24 cellular contexts compared by ENCODE assay signal in genomic region chr13:44014501-44014900, GRCh38.
DNase-seq lines count a peak whose midpoint lies in the region; ATAC-seq, FAIRE-seq and TF ChIP-seq lines count a peak whose summit lies in the region.
"Had no signal": no experiment of that assay in that cellular context is flagged by ENCODE, and none has a peak within 500 bp of the region (broad histone marks: within the 10 kb centered on the region; RNA-seq: fewer than 3 reads in every experiment).

No MANE protein-coding gene starts in this region.

- H4K20me1 ChIP-seq in astrocyte (ENCODE audit: insufficient read depth, low read length), result no peaks in the 10 kb centered on the region

- H3K27ac ChIP-seq in cardiac muscle cell (peak overlapping the region; percentile 84), astrocyte (ENCODE audit: low read depth, low read length) (no peak overlapping the region), mesenchymal stem cell (ENCODE audit: low read length, poor library complexity, severe bottlenecking) (peak overlapping the region; percentile 67), testis (peak overlapping the region; percentile 9 to 47)
- H3K27ac ChIP-seq: C4-2B had no signal

- no peak for ATAC-seq in HG03432 (IDR thresholded peaks at IDR 0.05; ENCODE audit: unreplicated experiment)
- ATAC-seq: HCT116 had no signal

- DNase-seq in cardiac muscle cell (ENCODE audit: low read depth in 1 of 2, low spot score in 1 of 2), result no peak
- no peak for DNase-seq in cardiac septum (ENCODE audit: low spot score)
- DNase-seq in astrocyte (ENCODE audit: low read depth), result no peak
- DNase-seq in mesenchymal stem cell, result no peak
- no peak for DNase-seq in testis
- no peak for DNase-seq in HPDE6-E6E7 (ENCODE audit: extremely low spot score)
- DNase-seq: 8988T; Calu3; CD8-positive, alpha-beta memory T cell; EL; GF-D8; GOT3; Karpas-422; MV-4-11; NCI-H1105 treated with DMSO at 0.1 percent for 48 hours; NCI-H1694; NCI-H2081 treated with DMSO at 0.1 percent for 48 hours; NCI-H446; NCI-H526; OCI-M1; SHP77 had no signal

- WGBS in mesenchymal stem cell, result 87% methylated on average over 8 of the region's 8 CpGs
- WGBS in testis, 2 donors, result 63 to 76% methylated on average over 8 of the region's 8 CpGs

- H3K4me3 Mint-ChIP-seq in astrocyte (ENCODE audit: unreplicated experiment), result no peak overlapping the region
- H3K4me3 Mint-ChIP-seq: CD8-positive, alpha-beta memory T cell had no signal

- H2BK5ac ChIP-seq in mesenchymal stem cell (ENCODE audit: low read depth, low read length, poor library complexity, severe bottlenecking), result no peak overlapping the region

- H3K18ac ChIP-seq in mesenchymal stem cell (ENCODE audit: low read depth in 1 of 2, low read length in 2 of 2), result peak overlapping the region in 1 of 2 experiments; percentile 30

- no peak overlapping the region for H2BK15ac ChIP-seq in mesenchymal stem cell (ENCODE audit: low read depth, poor library complexity, severe bottlenecking)

- no peaks in the 10 kb centered on the region for H3K79me2 ChIP-seq in astrocyte (ENCODE audit: insufficient read depth, low read length)

- no peak for TF ChIP-seq POLR2A in testis (IDR thresholded peaks at IDR 0.05)

- H2BK120ac ChIP-seq in mesenchymal stem cell (ENCODE audit: low read depth, low read length), result no peak overlapping the region

- TF ChIP-seq CTCF in cardiac muscle cell (IDR thresholded peaks at IDR 0.05; ENCODE audit: low read depth, low read length) (no peak), astrocyte (IDR thresholded peaks at IDR 0.05; ENCODE audit: insufficient read depth, low read depth, low read length) (no peak), testis (IDR thresholded peaks at IDR 0.05) (no peak)

- H3K9ac ChIP-seq in astrocyte (ENCODE audit: low read length) (no peak overlapping the region), mesenchymal stem cell (ENCODE audit: low read length) (no peak overlapping the region)

- no peak overlapping the region for H4K91ac ChIP-seq in mesenchymal stem cell (ENCODE audit: low read length)

- peak overlapping the region in 1 of 2 experiments; percentile 59 for H2BK12ac ChIP-seq in mesenchymal stem cell (ENCODE audit: low read length in 2 of 2)

- no peaks in the 10 kb centered on the region for H3K79me1 ChIP-seq in mesenchymal stem cell (replicated peaks; ENCODE audit: low read length, poor library complexity, severe bottlenecking)

- peaks cover 3% of the 10 kb centered on the region for H3K9me3 Mint-ChIP-seq in astrocyte (ENCODE audit: unreplicated experiment)
- H3K9me3 Mint-ChIP-seq: CD8-positive, alpha-beta memory T cell had no signal

- no peak overlapping the region for H2AFZ ChIP-seq in astrocyte (ENCODE audit: low read depth, low read length)
- H2AFZ ChIP-seq in mesenchymal stem cell (ENCODE audit: low read depth, low read length), result no peak overlapping the region

- no peak for FAIRE-seq in astrocyte (lab: Jason Lieb, UNC)

- H3K27ac Mint-ChIP-seq in astrocyte (ENCODE audit: unreplicated experiment), result peak overlapping the region; percentile 42
- H3K27ac Mint-ChIP-seq: CD8-positive, alpha-beta memory T cell had no signal

- H3K4me3 ChIP-seq in cardiac muscle cell (no peak overlapping the region), astrocyte (ENCODE audit: insufficient read depth, low read depth, low read length) (no peak overlapping the region), mesenchymal stem cell (ENCODE audit: insufficient read depth in 1 of 2, low read depth in 1 of 2, low read length in 2 of 2) (no peak overlapping the region), testis (no peak overlapping the region)

- H3K36me3 Mint-ChIP-seq in astrocyte (ENCODE audit: low read depth, unreplicated experiment), result peaks cover 4% of the 10 kb centered on the region
- H3K36me3 Mint-ChIP-seq: CD8-positive, alpha-beta memory T cell had no signal

- H3K36me3 ChIP-seq in cardiac muscle cell (no peaks in the 10 kb centered on the region), astrocyte (ENCODE audit: insufficient read depth, low read length) (no peaks in the 10 kb centered on the region), mesenchymal stem cell (ENCODE audit: control insufficient read depth in 1 of 2, insufficient read depth in 2 of 2, low read depth in 1 of 2, low read length in 2 of 2) (no peaks in the 10 kb centered on the region), testis (ENCODE audit: low read depth, missing control alignments) (no peaks in the 10 kb centered on the region)

- H3K9me3 ChIP-seq in cardiac muscle cell (ENCODE audit: low read depth) (no peaks in the 10 kb centered on the region), astrocyte (ENCODE audit: insufficient read depth, low read depth, low read length) (no peaks in the 10 kb centered on the region), mesenchymal stem cell (ENCODE audit: control insufficient read depth, low read length) (no peaks in the 10 kb centered on the region), testis (no peaks in the 10 kb centered on the region)

- no peak overlapping the region for H3K4ac ChIP-seq in mesenchymal stem cell (ENCODE audit: low read depth in 1 of 2, low read length in 2 of 2)

- H4K8ac ChIP-seq in mesenchymal stem cell (ENCODE audit: low read length), result no peak overlapping the region

- H3K27me3 Mint-ChIP-seq in astrocyte (ENCODE audit: low read depth, unreplicated experiment), result no peaks in the 10 kb centered on the region

- no peak overlapping the region for H3K4me2 ChIP-seq in astrocyte (ENCODE audit: low read length)
- H3K4me2 ChIP-seq in mesenchymal stem cell (ENCODE audit: low read length, poor library complexity, severe bottlenecking), result no peak overlapping the region

- H3K4me1 ChIP-seq in cardiac muscle cell (ENCODE audit: low read depth), result peaks cover 37% of the 10 kb centered on the region
- H3K4me1 ChIP-seq in astrocyte (ENCODE audit: insufficient read depth, low read length), result peaks cover 13% of the 10 kb centered on the region
- peaks cover 11% of the 10 kb centered on the region for H3K4me1 ChIP-seq in mesenchymal stem cell (ENCODE audit: control insufficient read depth, insufficient read depth, low read depth, low read length)
- peaks cover 5% of the 10 kb centered on the region for H3K4me1 ChIP-seq in testis

- peaks cover 30% of the 10 kb centered on the region for H3K4me1 Mint-ChIP-seq in astrocyte (ENCODE audit: low read depth, unreplicated experiment)
- H3K4me1 Mint-ChIP-seq: CD8-positive, alpha-beta memory T cell had no signal

- H3K14ac ChIP-seq in mesenchymal stem cell (ENCODE audit: low read length in 2 of 2), result no peak overlapping the region

- intact Hi-C loops in cardiac septum (cut with DNase I) (no loop called here), testis (cut with DNase I; ENCODE audit: low total_unique reads) (no loop called here)

- no peak overlapping the region for H3K23ac ChIP-seq in mesenchymal stem cell (ENCODE audit: low read length in 2 of 2)

- H3K27me3 ChIP-seq in cardiac muscle cell, result no peaks in the 10 kb centered on the region
- no peaks in the 10 kb centered on the region for H3K27me3 ChIP-seq in astrocyte (ENCODE audit: insufficient read depth, low read length)
- H3K27me3 ChIP-seq in mesenchymal stem cell (ENCODE audit: control insufficient read depth in 1 of 2, insufficient read depth in 1 of 2, low read length in 2 of 2), result no peaks in the 10 kb centered on the region
- no peaks in the 10 kb centered on the region for H3K27me3 ChIP-seq in testis

- peak overlapping the region; percentile 78 for H2AK5ac ChIP-seq in mesenchymal stem cell (ENCODE audit: low read length, severe bottlenecking)
